ENCODE assay signal across 25 cellular contexts in genomic region chr12:100779191-100779590, GRCh38. TPM values are rescaled to one million over a fixed set of nuclear protein-coding genes. Genes with fewer than 3 reads are reported as not detected.
"Had no signal": no experiment of that assay in that cellular context is flagged by ENCODE, and none has a peak within 500 bp of the region (broad histone marks: within the 10 kb centered on the region; RNA-seq: fewer than 3 reads in every experiment).

No MANE protein-coding gene starts in this region.

- H3K9me3 ChIP-seq: left ventricle myocardium inferior, mucosa of descending colon, ovary, stomach, testis, thyroid gland, transverse colon, upper lobe of left lung had no signal

- H3K27ac ChIP-seq: left ventricle myocardium inferior, ovary, skin epidermis, stomach, testis, thyroid gland, transverse colon, upper lobe of left lung had no signal

- H3K27me3 ChIP-seq: ovary, testis, thyroid gland, transverse colon, upper lobe of left lung had no signal

- H3K4me1 ChIP-seq: left ventricle myocardium inferior, stomach, testis, thyroid gland, transverse colon, upper lobe of left lung had no signal

- H3K36me3 ChIP-seq: left ventricle myocardium inferior, ovary, stomach, thyroid gland, transverse colon, upper lobe of left lung had no signal

- H3K4me3 ChIP-seq: left ventricle myocardium inferior, lung, mucosa of descending colon, ovary, skin epidermis, stomach, testis, thyroid gland, transverse colon, upper lobe of left lung had no signal

- DNase-seq: hypothalamus; immature natural killer cell; kidney; left ventricle myocardium inferior; midbrain; mucosa of descending colon; naive thymus-derived CD4-positive, alpha-beta T cell; ovary; retina; right cardiac atrium; stimulated activated CD4-positive, alpha-beta T cell treated with anti-CD3 and anti-CD28 coated beads, Interleukin-12 subunit alpha, Interleukin-12 subunit beta, amount 100 ng/mL, for 4 hours; stimulated activated CD4-positive, alpha-beta T cell treated with anti-CD3 and anti-CD28 coated beads, Interleukin-15, amount 100 ng/mL, for 24 hours; stimulated activated CD4-positive, alpha-beta T cell treated with anti-CD3 and anti-CD28 coated beads, Interleukin-2, amount 100 ng/mL, for 24 hours; stimulated activated CD4-positive, alpha-beta T cell treated with anti-CD3 and anti-CD28 coated beads, Interleukin-4, amount 100 ng/mL, for 1 hour; stimulated activated naive B cell treated with anti-CD40 and anti-IgM and Interleukin-4, amounts not matched to agents 10 μg/mL and 1 μg/mL and 100 μg/mL, for 72 hours; stimulated activated naive CD8-positive, alpha-beta T cell treated with anti-CD3 and anti-CD28 coated beads, Interleukin-15, Interleukin-2, amounts not matched to agents 100 U/mL and 50 U/mL, for 24 hours; stomach; testis; thyroid gland; transverse colon; upper lobe of left lung had no signal

- ATAC-seq: mucosa of descending colon; naive thymus-derived CD4-positive, alpha-beta T cell; natural killer cell treated with Interleukin-12 subunit alpha and Interleukin-12 subunit beta and Interleukin-15 and Interleukin-18, amount 100 ng/mL, for 72 hours; right cardiac atrium; sciatic nerve; stimulated activated naive B cell treated with anti-CD40 and anti-IgM and Interleukin-4, amounts not matched to agents 10 μg/mL and 1 μg/mL and 100 μg/mL, for 72 hours; stimulated activated naive CD8-positive, alpha-beta T cell treated with anti-CD3 and anti-CD28 coated beads, Interleukin-15, Interleukin-2, amounts not matched to agents 100 U/mL and 50 U/mL, for 24 hours had no signal

RNA-seq across cellular contexts. Expression of gene ANO4, which starts 15.4 kb away (rescaled TPM):
- total RNA-seq: left ventricle myocardium inferior; naive thymus-derived CD4-positive, alpha-beta T cell; natural killer cell treated with Interleukin-12 subunit alpha and Interleukin-12 subunit beta and Interleukin-15 and Interleukin-18, amount 100 ng/mL, for 72 hours had no signal
- polyA plus RNA-seq: immature natural killer cell; naive thymus-derived CD4-positive, alpha-beta T cell; stomach had no signal
